In genomic region chr22:28013611-28014010, GRCh38 we compare ENCODE assay signal across 14 cellular contexts.
"Had no signal": no experiment of that assay in that cellular context is flagged by ENCODE, and none has a peak within 500 bp of the region (broad histone marks: within the 10 kb centered on the region; RNA-seq: fewer than 3 reads in every experiment).

No MANE protein-coding gene starts in this region.

- DNase-seq: activated CD4-positive, alpha-beta T cell treated with anti-CD3 and anti-CD28 coated beads, Interleukin-2, amount 50 U/mL, for 1 hour; activated CD4-positive, CD25-positive, alpha-beta regulatory T cell; activated CD8-positive, alpha-beta memory T cell treated with anti-CD3 and anti-CD28 coated beads for 24 hours; activated naive CD4-positive, alpha-beta T cell treated with anti-CD3 and anti-CD28 coated beads for 36 hours; activated naive CD8-positive, alpha-beta T cell treated with anti-CD3 and anti-CD28 coated beads, Interleukin-2, amount 50 U/mL, for 24 hours; erythroblast; hippocampal formation; midbrain; stimulated activated CD4-positive, alpha-beta T cell treated with anti-CD3 and anti-CD28 coated beads, Interleukin-4, amount 100 ng/mL, for 24 hours; stimulated activated naive CD4-positive, alpha-beta T cell had no signal

- ATAC-seq: activated naive CD8-positive, alpha-beta T cell treated with anti-CD3 and anti-CD28 coated beads, Interleukin-2, amount 50 U/mL, for 24 hours had no signal

- H3K27ac ChIP-seq: parathyroid adenoma, tibial nerve had no signal

- H2AFZ ChIP-seq: parathyroid adenoma had no signal

- H3K27me3 ChIP-seq: tibial nerve had no signal

- H3K9ac ChIP-seq: parathyroid adenoma had no signal

- H3K4me3 ChIP-seq: lung, skin epidermis, tibial nerve had no signal

- H3K4me1 ChIP-seq: parathyroid adenoma had no signal

- H3K9me3 ChIP-seq: tibial nerve had no signal
